Comparison of ENCODE assay signal across 14 cellular contexts in the genomic region with DNA sequence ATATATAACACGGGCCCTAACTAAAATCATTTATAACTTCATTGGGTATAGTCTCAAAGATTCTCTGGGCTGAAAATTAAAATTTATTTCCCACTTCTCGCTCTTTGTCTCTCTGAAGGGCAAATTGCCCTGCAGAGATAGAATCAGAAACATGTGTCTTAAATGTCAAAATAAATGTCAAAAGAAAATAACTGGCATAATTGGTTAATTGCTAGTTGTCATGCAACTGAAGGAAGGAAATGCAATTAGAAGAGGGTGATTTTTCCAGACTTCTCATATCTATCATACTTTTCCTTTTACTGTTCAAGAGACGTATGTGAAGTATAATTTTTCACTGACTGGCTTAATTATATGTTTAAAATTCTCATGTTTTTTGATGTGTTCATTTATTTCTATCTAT.
DNase-seq lines count a peak whose midpoint lies in the region; TF ChIP-seq lines count a peak whose summit lies in the region.
"Had no signal": no experiment of that assay in that cellular context is flagged by ENCODE, and none has a peak within 500 bp of the region (broad histone marks: within the 10 kb centered on the region; RNA-seq: fewer than 3 reads in every experiment).

No MANE protein-coding gene starts in this region.

- no peak overlapping the region for H3K4me2 ChIP-seq in Karpas-422 (ENCODE audit: low read depth, low read length, poor library complexity, severe bottlenecking)

- H2AFZ ChIP-seq in Karpas-422 (ENCODE audit: low read length): no peak overlapping the region

- H3K4me3 ChIP-seq in A673 (ENCODE audit: low read depth, low read length, poor library complexity, severe bottlenecking) (no peak overlapping the region), HEK293 (ENCODE audit: low read depth, low read length) (no peak overlapping the region), Karpas-422 (ENCODE audit: low read length) (no peak overlapping the region)

- H3K4me1 ChIP-seq in A673 (ENCODE audit: insufficient read depth, low read length, poor library complexity, severe bottlenecking) (peaks cover 16% of the 10 kb centered on the region), HEK293 (ENCODE audit: control insufficient read depth, insufficient read depth, low read length) (no peaks in the 10 kb centered on the region), Karpas-422 (ENCODE audit: low read length) (no peaks in the 10 kb centered on the region)
- H3K4me1 ChIP-seq: BE2C, Caco-2 had no signal

- no TSS peak for BruUV-seq in A673 (replicated peaks; lab: Mats Ljungman, UMichigan)

- no peaks in the 10 kb centered on the region for H3K79me2 ChIP-seq in Karpas-422 (ENCODE audit: low read length)

- intact Hi-C loops in A673 (cut with micrococcal nuclease; ENCODE audit: unreplicated experiment): loop anchor here (1.0 kb wide), 1 partner anchor 36 kb away; no protein-coding TSS in a partner anchor

- CTCF ChIA-PET in A673 (lab: Charles Lee): no interaction called here
- CTCF ChIA-PET in HEK293 (lab: Yijun Ruan, JAX): no interaction called here

- H3K9me3 ChIP-seq in A673 (ENCODE audit: low read depth, low read length, poor library complexity, severe bottlenecking): peaks cover 5% of the 10 kb centered on the region
- H3K9me3 ChIP-seq in HEK293 (ENCODE audit: control insufficient read depth, insufficient read depth, low read depth, low read length): no peaks in the 10 kb centered on the region; the same call in 1 of the 2 replicates
- H3K9me3 ChIP-seq in Karpas-422 (ENCODE audit: low read length): no peaks in the 10 kb centered on the region
- H3K9me3 ChIP-seq: BE2C, Caco-2 had no signal

- H3K27me3 ChIP-seq in A673 (replicated peaks; ENCODE audit: insufficient read depth, low read depth, low read length, poor library complexity): no peaks in the 10 kb centered on the region
- H3K27me3 ChIP-seq in Karpas-422 (ENCODE audit: low read length): no peaks in the 10 kb centered on the region
- H3K27me3 ChIP-seq: BE2C had no signal

- POLR2A ChIA-PET in A673 (lab: Charles Lee; ENCODE audit: low non-redundant PET) (no interaction called here), HEK293 (lab: Yijun Ruan, JAX) (no interaction called here)

- H3K9me2 ChIP-seq in Karpas-422 (replicated peaks; ENCODE audit: insufficient read depth, low read length): no peaks in the 10 kb centered on the region

- no peaks in the 10 kb centered on the region for H4K20me1 ChIP-seq in Karpas-422 (ENCODE audit: insufficient read depth, low read depth, low read length)

- DNase-seq in A673 (ENCODE audit: low spot score) (peak; percentile 74), SK-N-DZ (ENCODE audit: low spot score) (peak; percentile 10), fibroblast of peridontal ligament (ENCODE audit: extremely low read depth) (peak; percentile 53), Karpas-422 (no peak), NCI-H128 (lab: John Stamatoyannopoulos, UW; ENCODE audit: unreplicated experiment) (no peak), H4 (ENCODE audit: low spot score) (no peak)
- DNase-seq: BE2C; Caco-2; CD8-positive, alpha-beta T cell; DND-41; GDM1; HCEC 1CT had no signal

- TF ChIP-seq CTCF in A673 (conservative IDR thresholded peaks at IDR 0.05; ENCODE audit: low read depth, low read length) (no peak), HEK293 (tag by site-specific recombination; IDR thresholded peaks at IDR 0.05) (no peak)

- H3K27ac ChIP-seq in A673 (ENCODE audit: low read depth, low read length, poor library complexity, severe bottlenecking): no peak overlapping the region
- no peak overlapping the region for H3K27ac ChIP-seq in HEK293 (ENCODE audit: extremely low read depth, low read depth, low read length)
- H3K27ac ChIP-seq in Karpas-422 (ENCODE audit: low read length): no peak overlapping the region
- H3K27ac ChIP-seq: C4-2B had no signal

- H3K9ac ChIP-seq in Karpas-422 (ENCODE audit: low read length): no peak overlapping the region

- H3K36me3 ChIP-seq in A673 (ENCODE audit: insufficient read depth, low read length, poor library complexity, severe bottlenecking) (no peaks in the 10 kb centered on the region), HEK293 (ENCODE audit: control insufficient read depth in 2 of 2, insufficient read depth in 1 of 2, low read length in 2 of 2) (no peaks in the 10 kb centered on the region), Karpas-422 (ENCODE audit: insufficient read depth, low read length) (no peaks in the 10 kb centered on the region)
- H3K36me3 ChIP-seq: BE2C had no signal

TF ChIP-seq in HEK293, 187 proteins besides CTCF, POLR2A, EP300 and RAD21:
- no peak for TF ChIP-seq ZNF155 (tag by site-specific recombination; IDR thresholded peaks at IDR 0.05)
- peak; percentile 37; the same call in 1 of the 2 replicates for TF ChIP-seq SP7 (tag by site-specific recombination; IDR thresholded peaks at IDR 0.05)
- TF ChIP-seq, protein P1, sequence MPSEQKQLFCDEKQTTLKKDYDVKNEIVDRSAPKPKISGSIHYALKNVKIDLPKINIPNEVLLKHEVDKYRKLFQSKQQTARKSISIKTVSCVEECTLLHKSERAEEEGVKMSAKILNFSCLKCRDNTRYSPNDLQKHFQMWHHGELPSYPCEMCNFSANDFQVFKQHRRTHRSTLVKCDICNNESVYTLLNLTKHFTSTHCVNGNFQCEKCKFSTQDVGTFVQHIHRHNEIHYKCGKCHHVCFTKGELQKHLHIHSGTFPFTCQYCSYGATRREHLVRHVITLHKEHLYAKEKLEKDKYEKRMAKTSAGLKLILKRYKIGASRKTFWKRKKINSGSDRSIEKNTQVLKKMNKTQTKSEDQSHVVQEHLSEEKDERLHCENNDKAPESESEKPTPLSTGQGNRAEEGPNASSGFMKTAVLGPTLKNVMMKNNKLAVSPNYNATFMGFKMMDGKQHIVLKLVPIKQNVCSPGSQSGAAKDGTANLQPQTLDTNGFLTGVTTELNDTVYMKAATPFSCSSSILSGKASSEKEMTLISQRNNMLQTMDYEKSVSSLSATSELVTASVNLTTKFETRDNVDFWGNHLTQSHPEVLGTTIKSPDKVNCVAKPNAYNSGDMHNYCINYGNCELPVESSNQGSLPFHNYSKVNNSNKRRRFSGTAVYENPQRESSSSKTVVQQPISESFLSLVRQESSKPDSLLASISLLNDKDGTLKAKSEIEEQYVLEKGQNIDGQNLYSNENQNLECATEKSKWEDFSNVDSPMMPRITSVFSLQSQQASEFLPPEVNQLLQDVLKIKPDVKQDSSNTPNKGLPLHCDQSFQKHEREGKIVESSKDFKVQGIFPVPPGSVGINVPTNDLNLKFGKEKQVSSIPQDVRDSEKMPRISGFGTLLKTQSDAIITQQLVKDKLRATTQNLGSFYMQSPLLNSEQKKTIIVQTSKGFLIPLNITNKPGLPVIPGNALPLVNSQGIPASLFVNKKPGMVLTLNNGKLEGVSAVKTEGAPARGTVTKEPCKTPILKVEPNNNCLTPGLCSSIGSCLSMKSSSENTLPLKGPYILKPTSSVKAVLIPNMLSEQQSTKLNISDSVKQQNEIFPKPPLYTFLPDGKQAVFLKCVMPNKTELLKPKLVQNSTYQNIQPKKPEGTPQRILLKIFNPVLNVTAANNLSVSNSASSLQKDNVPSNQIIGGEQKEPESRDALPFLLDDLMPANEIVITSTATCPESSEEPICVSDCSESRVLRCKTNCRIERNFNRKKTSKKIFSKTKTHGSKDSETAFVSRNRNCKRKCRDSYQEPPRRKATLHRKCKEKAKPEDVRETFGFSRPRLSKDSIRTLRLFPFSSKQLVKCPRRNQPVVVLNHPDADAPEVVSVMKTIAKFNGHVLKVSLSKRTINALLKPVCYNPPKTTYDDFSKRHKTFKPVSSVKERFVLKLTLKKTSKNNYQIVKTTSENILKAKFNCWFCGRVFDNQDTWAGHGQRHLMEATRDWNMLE (tag by site-specific recombination; conservative IDR thresholded peaks at IDR 0.05; ENCODE audit: low read depth): no peak
- TF ChIP-seq ZNF843 (tag by site-specific recombination; IDR thresholded peaks at IDR 0.05): no peak
- TF ChIP-seq ZNF596 (tag by site-specific recombination; IDR thresholded peaks at IDR 0.05): no peak
TF ChIP-seq in HEK293: peak in this region for 1.

Comparison
In these comparisons a context has a peak if more than half of its experiments do, and no peak if none do; other contexts are left out.
1. DNase-seq: peak in A673 (single experiment), SK-N-DZ (single experiment) and fibroblast of peridontal ligament (single experiment); none in Karpas-422 (single experiment), NCI-H128 (single experiment) and H4 (single experiment).